In the genomic region with DNA sequence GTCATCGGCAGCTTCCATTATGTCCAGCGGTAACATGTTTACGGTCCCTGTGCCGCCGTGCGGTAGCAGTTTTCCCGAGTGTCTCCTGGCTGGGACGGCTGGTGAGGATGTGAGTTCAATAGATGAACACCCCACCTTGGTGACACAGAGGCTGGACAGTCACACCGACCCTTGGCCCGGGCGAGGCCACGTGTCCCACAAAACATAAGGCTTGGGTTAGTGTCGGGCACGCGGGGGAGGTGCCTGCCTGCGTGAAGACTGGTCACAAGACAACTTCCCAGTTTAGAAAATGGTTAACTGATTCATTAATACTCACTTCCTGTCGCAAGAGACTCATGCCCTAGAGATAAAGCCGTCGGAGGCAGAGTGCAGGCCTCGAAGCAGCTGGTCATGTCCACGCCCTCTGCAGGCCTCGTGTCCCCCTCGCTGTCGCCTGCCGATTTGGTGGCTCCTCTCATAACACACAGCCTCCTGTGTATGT, we compare ENCODE assay signal across 8 cellular contexts. TPM values are rescaled to one million over a fixed set of nuclear protein-coding genes. Genes with fewer than 3 reads are reported as not detected.
DNase-seq lines count a peak whose midpoint lies in the region.

No MANE protein-coding gene starts in this region.

- peaks cover 0 to 10% (median 8%) of the 10 kb centered on the region in 5 donors for H3K36me3 ChIP-seq in subcutaneous abdominal adipose tissue (ENCODE audit: control insufficient read depth in 5 of 5, insufficient read depth in 5 of 5, low read length in 5 of 5)

- peak overlapping the region; percentile 62 for H3K27ac ChIP-seq in subcutaneous abdominal adipose tissue (ENCODE audit: low read depth, low read length)

- no peaks in the 10 kb centered on the region for H3K27me3 ChIP-seq in subcutaneous abdominal adipose tissue (ENCODE audit: control insufficient read depth in 5 of 5, insufficient read depth in 4 of 5, low read length in 5 of 5)

- H3K4me3 ChIP-seq in subcutaneous abdominal adipose tissue (ENCODE audit: low read depth in 1 of 5, low read length in 5 of 5) = no peak overlapping the region

- DNase-seq in GM03348 (ENCODE audit: low spot score) (peak; percentile 65), HUDEP-2 (lab: John Stamatoyannopoulos, UW; ENCODE audit: unreplicated experiment in 76 of 76) (peak in 71 of 76 experiments; percentile 14 to 84 (median 62)), islet precursor cell (peak; percentile 66), cerebellum (ENCODE audit: low spot score) (no peak), NCI-H82 (lab: John Stamatoyannopoulos, UW) (no peak), nucleus accumbens (lab: John Stamatoyannopoulos, UW) (no peak)
- peak; percentile 40 for DNase-seq in activated naive CD4-positive, alpha-beta T cell treated with anti-CD3 and anti-CD28 coated beads, Interleukin-2, amount 50 U/mL, for 16 hours

- peaks cover 5 to 49% (median 38%) of the 10 kb centered on the region in 5 donors for H3K4me1 ChIP-seq in subcutaneous abdominal adipose tissue (ENCODE audit: control insufficient read depth in 5 of 5, insufficient read depth in 5 of 5, low read length in 5 of 5)

- peak overlapping the region in 1 of 5 donors; percentile 2 for H3K9ac ChIP-seq in subcutaneous abdominal adipose tissue (ENCODE audit: low read length in 5 of 5)

- H3K9me3 ChIP-seq in subcutaneous abdominal adipose tissue (ENCODE audit: control insufficient read depth in 5 of 5, low read length in 5 of 5) = no peaks in the 10 kb centered on the region

RNA-seq across cellular contexts. Expression of a gene that starts 17.2 kb away (rescaled TPM):
- total RNA-seq in cerebellum = 19.1 TPM

Comparison
In these comparisons a context has a peak if more than half of its experiments do, and no peak if none do; other contexts are left out.
1. DNase-seq: peak in GM03348 (single experiment), HUDEP-2 (71 of 76), activated naive CD4-positive, alpha-beta T cell treated with anti-CD3 and anti-CD28 coated beads, Interleukin-2, amount 50 U/mL, for 16 hours (single experiment) and islet precursor cell (single experiment); none in cerebellum (single experiment), NCI-H82 (single experiment) and nucleus accumbens (0 of 56).